ENCODE assay signal across 1 cellular context in genomic region chr4:129144755-129145206, GRCh38.
TF ChIP-seq lines count a peak whose summit lies in the region.

No MANE protein-coding gene starts in this region.

TF ChIP-seq in K562, 482 proteins besides CTCF, POLR2A, EP300 and RAD21 (continued from another document):
- TF ChIP-seq MGA (IDR thresholded peaks at IDR 0.05) = peak; percentile 20; the same call in 1 of the 2 replicates
- no peak for TF ChIP-seq ZNF217 (CRISPR knock-in tag; IDR thresholded peaks at IDR 0.05)
- no peak for TF ChIP-seq SIRT6 (IDR thresholded peaks at IDR 0.05; ENCODE audit: low read depth, low read length)
- no peak for TF ChIP-seq POLR2AphosphoS5 (IDR thresholded peaks at IDR 0.05; ENCODE audit: control insufficient read depth, insufficient read depth, low read depth, low read length)
- TF ChIP-seq BDP1 (IDR thresholded peaks at IDR 0.05; ENCODE audit: insufficient read depth, insufficient read length) = no peak
- no peak for TF ChIP-seq ZNF324 (CRISPR knock-in tag; IDR thresholded peaks at IDR 0.05)
- peak; percentile 30; the same call in 1 of the 2 replicates for TF ChIP-seq C11orf30 (IDR thresholded peaks at IDR 0.05; ENCODE audit: low read depth)
- TF ChIP-seq CEBPB (tag; IDR thresholded peaks at IDR 0.05) = no peak
- no peak for TF ChIP-seq NFXL1 (CRISPR knock-in tag; IDR thresholded peaks at IDR 0.05)
- TF ChIP-seq ADNP (tag; IDR thresholded peaks at IDR 0.05) = no peak
- TF ChIP-seq ZNF592 (IDR thresholded peaks at IDR 0.05) = 0 out of 2 replicates have a peak, but pooled peaks have one; percentile 26
- TF ChIP-seq ARID1B (IDR thresholded peaks at IDR 0.05) = peak; percentile 14; the same call in 1 of the 2 replicates
- TF ChIP-seq MYC (IDR thresholded peaks at IDR 0.05; ENCODE audit: low read depth, low read length) = no peak
- no peak for TF ChIP-seq MYC (CRISPR knock-in tag; IDR thresholded peaks at IDR 0.05; ENCODE audit: borderline replicate concordance, low read depth)
